Comparison of ENCODE assay signal across 24 cellular contexts in genomic region chr2:53708988-53709387, GRCh38. TPM values are rescaled to one million over a fixed set of nuclear protein-coding genes. Genes with fewer than 3 reads are reported as not detected.
"Had no signal": no experiment of that assay in that cellular context is flagged by ENCODE, and none has a peak within 500 bp of the region (broad histone marks: within the 10 kb centered on the region; RNA-seq: fewer than 3 reads in every experiment).

No MANE protein-coding gene starts in this region.

- FAIRE-seq: endothelial cell of umbilical vein, frontal cortex had no signal

- H3K4me1 ChIP-seq: adrenal gland, esophagus muscularis mucosa, upper lobe of left lung had no signal

- H3K9me3 ChIP-seq: adrenal gland, ascending aorta, esophagus muscularis mucosa had no signal

- H3K27me3 ChIP-seq: adrenal gland, ascending aorta, brain microvascular endothelial cell, esophagus muscularis mucosa, hepatocyte, upper lobe of left lung had no signal

- DNase-seq: activated B cell treated with CpG ODN at 0.5 μM for 24 hours; activated CD4-positive, alpha-beta T cell treated with anti-CD3 and anti-CD28 coated beads for 4 hours; activated gamma-delta T cell treated with Interleukin-2 at 50 U/mL for 16 hours; activated T-cell treated with anti-CD3 and anti-CD28 coated beads, Interleukin-2, amount 50 U/mL, for 1 hour; adrenal gland; brain microvascular endothelial cell; caudate nucleus; dermis blood vessel endothelial cell; effector CD8-positive, alpha-beta T cell; glutamatergic neuron; left ventricle myocardium superior; mammary epithelial cell; midbrain; natural killer cell; stimulated activated CD4-positive, alpha-beta T cell treated with anti-CD3 and anti-CD28 coated beads, Interleukin-2, amount 100 ng/mL, for 48 hours; stimulated activated CD8-positive, alpha-beta memory T cell treated with anti-CD3 and anti-CD28 coated beads, Interleukin-4, amount 100 ng/mL, for 48 hours; stimulated activated naive B cell treated with anti-CD40 and anti-IgM and Interleukin-4, amounts not matched to agents 10 μg/mL and 1 μg/mL and 100 μg/mL, for 72 hours; T1000; upper lobe of left lung had no signal

- H2AFZ ChIP-seq: hepatocyte had no signal

- H3K4me2 ChIP-seq: hepatocyte had no signal

- H3K36me3 ChIP-seq: adrenal gland had no signal

- ATAC-seq: left ventricle myocardium superior; natural killer cell; stimulated activated naive B cell treated with anti-CD40 and anti-IgM and Interleukin-4, amounts not matched to agents 10 μg/mL and 1 μg/mL and 100 μg/mL, for 72 hours had no signal

- H3K4me3 ChIP-seq: adrenal gland, ascending aorta, esophagus muscularis mucosa, hepatocyte, upper lobe of left lung had no signal

- H3K27ac ChIP-seq: adrenal gland, ascending aorta, brain microvascular endothelial cell, esophagus muscularis mucosa, hepatocyte, upper lobe of left lung had no signal

- H3K79me2 ChIP-seq: hepatocyte had no signal

RNA-seq across cellular contexts. Expression of gene CHAC2, which starts 58.6 kb away (rescaled TPM):
- total RNA-seq: ascending aorta had no signal
